In genomic region chr11:1055990-1056771, GRCh38 we compare ENCODE assay signal across 20 cellular contexts. TPM values are rescaled to one million over a fixed set of nuclear protein-coding genes. Genes with fewer than 3 reads are reported as not detected.
DNase-seq lines count a peak whose midpoint lies in the region; ATAC-seq and TF ChIP-seq lines count a peak whose summit lies in the region.
"Had no signal": no experiment of that assay in that cellular context is flagged by ENCODE, and none has a peak within 500 bp of the region (broad histone marks: within the 10 kb centered on the region; RNA-seq: fewer than 3 reads in every experiment).

No MANE protein-coding gene starts in this region.

- ATAC-seq in natural killer cell, result no peak
- ATAC-seq: activated CD8-positive, alpha-beta T cell treated with anti-CD3 and anti-CD28 coated beads for 36 hours; body of pancreas; left lung; T-cell had no signal

- H3K9me3 Mint-ChIP-seq in activated naive CD4-positive, alpha-beta T cell treated with anti-CD3 and anti-CD28 coated beads for 36 hours, result no peaks in the 10 kb centered on the region
- no peaks in the 10 kb centered on the region for H3K9me3 Mint-ChIP-seq in natural killer cell
- H3K9me3 Mint-ChIP-seq: activated CD8-positive, alpha-beta T cell treated with anti-CD3 and anti-CD28 coated beads for 36 hours; T-cell had no signal

- H3K4me1 ChIP-seq in adrenal gland (replicated peaks in 1 of 2) (no peaks in the 10 kb centered on the region), tibial artery (peaks cover 0 to 8% (median 0%) of the 10 kb centered on the region in 4 donors)
- peaks cover 3% of the 10 kb centered on the region for H3K4me1 ChIP-seq in effector memory CD4-positive, alpha-beta T cell (ENCODE audit: control insufficient read depth, insufficient read depth, low read length, poor library complexity, severe bottlenecking)

- H3K27ac ChIP-seq in adrenal gland (no peak overlapping the region), tibial artery (no peak overlapping the region)
- no peak overlapping the region for H3K27ac ChIP-seq in effector memory CD4-positive, alpha-beta T cell (ENCODE audit: insufficient read depth, low read length, poor library complexity, severe bottlenecking)
- H3K27ac ChIP-seq: body of pancreas, left lung had no signal

- no peak overlapping the region for H3K4me3 Mint-ChIP-seq in activated naive CD4-positive, alpha-beta T cell treated with anti-CD3 and anti-CD28 coated beads for 36 hours
- no peak overlapping the region for H3K4me3 Mint-ChIP-seq in natural killer cell
- H3K4me3 Mint-ChIP-seq: activated CD8-positive, alpha-beta T cell treated with anti-CD3 and anti-CD28 coated beads for 36 hours; activated naive CD8-positive, alpha-beta T cell; T-cell had no signal

- no peaks in the 10 kb centered on the region for H3K36me3 Mint-ChIP-seq in activated naive CD4-positive, alpha-beta T cell treated with anti-CD3 and anti-CD28 coated beads for 36 hours (ENCODE audit: low read depth)
- H3K36me3 Mint-ChIP-seq in natural killer cell, result no peaks in the 10 kb centered on the region
- H3K36me3 Mint-ChIP-seq: activated naive CD8-positive, alpha-beta T cell; T-cell had no signal

- DNase-seq in activated naive CD4-positive, alpha-beta T cell treated with anti-CD3 and anti-CD28 coated beads for 36 hours, result peak; percentile 3
- no peak for DNase-seq in activated naive CD4-positive, alpha-beta T cell treated with anti-CD3 and anti-CD28 coated beads, Interleukin-2, amount 50 U/mL, for 16 hours
- DNase-seq in adrenal gland (peak in 4 of 7 donors; percentile 11 to 16 (median 12)), natural killer cell (peak; percentile 11), tibial artery (peak; percentile 15 to 52), foreskin melanocyte (no peak), NCI-H2107 (lab: John Stamatoyannopoulos, UW) (no peak)
- DNase-seq in effector memory CD4-positive, alpha-beta T cell, result no peak
- DNase-seq: activated CD8-positive, alpha-beta T cell treated with anti-CD3 and anti-CD28 coated beads for 36 hours; body of pancreas; C1 segment of cervical spinal cord; left lung; MG63; retina; SIG-M5 had no signal

- no peaks in the 10 kb centered on the region for H3K4me1 Mint-ChIP-seq in activated naive CD4-positive, alpha-beta T cell treated with anti-CD3 and anti-CD28 coated beads for 36 hours (ENCODE audit: low read depth)
- peaks cover under 1% of the 10 kb centered on the region in 2 donors for H3K4me1 Mint-ChIP-seq in natural killer cell

- H3K9me3 ChIP-seq in adrenal gland (replicated peaks in 1 of 3), result no peaks in the 10 kb centered on the region
- H3K9me3 ChIP-seq in tibial artery, result no peaks in the 10 kb centered on the region
- no peaks in the 10 kb centered on the region for H3K9me3 ChIP-seq in effector memory CD4-positive, alpha-beta T cell (ENCODE audit: control insufficient read depth, low read length)
- H3K9me3 ChIP-seq: body of pancreas, left lung, MG63 had no signal

- H3K4me3 ChIP-seq in adrenal gland (no peak overlapping the region), tibial artery (no peak overlapping the region)
- H3K4me3 ChIP-seq in effector memory CD4-positive, alpha-beta T cell (ENCODE audit: insufficient read depth, low read depth, low read length, poor library complexity, severe bottlenecking), result no peak overlapping the region
- H3K4me3 ChIP-seq: body of pancreas, left lung, MG63 had no signal

- H3K27ac Mint-ChIP-seq in activated naive CD4-positive, alpha-beta T cell treated with anti-CD3 and anti-CD28 coated beads for 36 hours, result no peak overlapping the region
- no peak overlapping the region for H3K27ac Mint-ChIP-seq in natural killer cell
- H3K27ac Mint-ChIP-seq: activated CD8-positive, alpha-beta T cell treated with anti-CD3 and anti-CD28 coated beads for 36 hours; activated naive CD8-positive, alpha-beta T cell; T-cell had no signal

- no peak for TF ChIP-seq POLR2A in adrenal gland (IDR thresholded peaks at IDR 0.05)

- TF ChIP-seq CTCF in adrenal gland (IDR thresholded peaks at IDR 0.05), result no peak
- no peak for TF ChIP-seq CTCF in natural killer cell (IDR thresholded peaks at IDR 0.05)
- no peak for TF ChIP-seq CTCF in tibial artery (IDR thresholded peaks at IDR 0.05)

- CTCF ChIA-PET in activated naive CD4-positive, alpha-beta T cell treated with anti-CD3 and anti-CD28 coated beads for 36 hours (lab: Charles Lee), result no interaction called here

- 69 to 79% (median 73%) methylated on average over 28 to 46 of the region's 46 CpGs for WGBS in adrenal gland, 4 donors

- intact Hi-C loops in activated naive CD4-positive, alpha-beta T cell treated with anti-CD3 and anti-CD28 coated beads for 36 hours (cut with micrococcal nuclease), result no loop called here
- intact Hi-C loops in adrenal gland (cut with DNase I) (no loop called here), natural killer cell (cut with micrococcal nuclease) (no loop called here), tibial artery (cut with DNase I; ENCODE audit: low total_unique reads) (no loop called here)

- peaks cover 1% of the 10 kb centered on the region for H3K27me3 Mint-ChIP-seq in activated naive CD4-positive, alpha-beta T cell treated with anti-CD3 and anti-CD28 coated beads for 36 hours (ENCODE audit: low read depth)
- H3K27me3 Mint-ChIP-seq in natural killer cell (ENCODE audit: low read depth in 2 of 2), result peaks cover 6 to 7% of the 10 kb centered on the region in 2 donors
- H3K27me3 Mint-ChIP-seq: activated naive CD8-positive, alpha-beta T cell had no signal

- H3K27me3 ChIP-seq in adrenal gland (peaks cover 13% of the 10 kb centered on the region), tibial artery (peaks cover 0 to 68% of the 10 kb centered on the region in 2 donors)
- no peaks in the 10 kb centered on the region for H3K27me3 ChIP-seq in effector memory CD4-positive, alpha-beta T cell (replicated peaks; ENCODE audit: control insufficient read depth, insufficient read depth, low read length, poor library complexity, severe bottlenecking)
- H3K27me3 ChIP-seq: body of pancreas, MG63 had no signal

- no peaks in the 10 kb centered on the region for H3K36me3 ChIP-seq in adrenal gland (replicated peaks in 1 of 2)
- no peaks in the 10 kb centered on the region for H3K36me3 ChIP-seq in tibial artery
- H3K36me3 ChIP-seq in effector memory CD4-positive, alpha-beta T cell (ENCODE audit: control insufficient read depth, insufficient read depth, low read length), result no peaks in the 10 kb centered on the region
- H3K36me3 ChIP-seq: left lung, MG63 had no signal

RNA-seq across cellular contexts. Expression of gene MUC2, which starts 18.5 kb away (rescaled TPM):
- not detected for total RNA-seq in activated naive CD4-positive, alpha-beta T cell treated with anti-CD3 and anti-CD28 coated beads for 36 hours
- under 1 TPM in 4 of 8 donors, not detected in 4; 0.04 to 0.31 (median 0.20) TPM for total RNA-seq in adrenal gland
- under 1 TPM in 1 of 3 donors, not detected in 2; under 0.01 TPM for polyA plus RNA-seq in adrenal gland
- total RNA-seq in natural killer cell, result not detected
- total RNA-seq: A673; activated CD8-positive, alpha-beta T cell treated with anti-CD3 and anti-CD28 coated beads for 36 hours; G401; left lung; mononuclear cell had no signal

RNA-seq across cellular contexts. Expression of gene MUC6, which starts 19.7 kb away (rescaled TPM):
- total RNA-seq in activated naive CD4-positive, alpha-beta T cell treated with anti-CD3 and anti-CD28 coated beads for 36 hours, result not detected
- total RNA-seq in adrenal gland, result under 1 TPM in 2 of 8 donors, not detected in 6; 0.04 TPM
- polyA plus RNA-seq in adrenal gland, result under 1 TPM in 2 of 3 donors, not detected in 1; 0.13 to 0.72 TPM
- not detected for total RNA-seq in natural killer cell
- total RNA-seq: A673; activated CD8-positive, alpha-beta T cell treated with anti-CD3 and anti-CD28 coated beads for 36 hours; G401; left lung had no signal

Comparison
In these comparisons a context has a peak if more than half of its experiments do, and no peak if none do; other contexts are left out.
1. DNase-seq: peak in activated naive CD4-positive, alpha-beta T cell treated with anti-CD3 and anti-CD28 coated beads for 36 hours (single experiment), adrenal gland (4 of 7), natural killer cell (single experiment) and tibial artery (2 of 2); none in activated naive CD4-positive, alpha-beta T cell treated with anti-CD3 and anti-CD28 coated beads, Interleukin-2, amount 50 U/mL, for 16 hours (single experiment), effector memory CD4-positive, alpha-beta T cell (0 of 3), foreskin melanocyte (single experiment) and NCI-H2107 (single experiment).